Comparison of ENCODE assay signal across 26 cellular contexts in the genomic region with DNA sequence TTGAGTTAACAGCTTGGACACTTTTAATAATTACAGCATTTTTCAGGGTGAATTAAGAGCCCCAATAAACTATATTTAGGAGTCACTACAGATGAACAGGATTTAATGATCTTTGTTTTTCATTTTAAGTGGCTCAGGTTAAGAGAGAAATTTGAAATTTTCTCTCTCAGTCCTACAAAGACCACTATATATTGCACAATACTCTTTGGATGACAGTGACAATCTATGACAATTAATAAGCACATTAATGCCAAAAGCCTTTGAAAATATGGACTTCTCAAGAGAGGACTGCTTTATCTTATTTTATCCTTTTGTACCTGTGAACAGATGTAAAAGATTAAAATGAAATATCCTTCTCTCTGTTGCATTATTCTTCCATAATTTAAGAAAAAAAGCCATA.
DNase-seq lines count a peak whose midpoint lies in the region; ATAC-seq, FAIRE-seq and TF ChIP-seq lines count a peak whose summit lies in the region.
"Had no signal": no experiment of that assay in that cellular context is flagged by ENCODE, and none has a peak within 500 bp of the region (broad histone marks: within the 10 kb centered on the region; RNA-seq: fewer than 3 reads in every experiment).

No MANE protein-coding gene starts in this region.

- H3K9me3 ChIP-seq in HepG2 (ENCODE audit: low read length) (no peaks in the 10 kb centered on the region), right lobe of liver (no peaks in the 10 kb centered on the region), K562 (replicated peaks; ENCODE audit: control insufficient read depth, insufficient read depth, low read depth, low read length) (no peaks in the 10 kb centered on the region), WERI-Rb-1 (ENCODE audit: severe bottlenecking) (no peaks in the 10 kb centered on the region)
- H3K9me3 ChIP-seq: BE2C, BLaER1 had no signal

- DNase-seq in HepG2 (ENCODE audit: low spot score) (no peak), right lobe of liver (no peak), K562 (ENCODE audit: extremely low read depth in 1 of 4, low spot score in 3 of 4) (no peak), WERI-Rb-1 (no peak)
- DNase-seq in stimulated activated naive CD8-positive, alpha-beta T cell treated with anti-CD3 and anti-CD28 coated beads, Interleukin-15, amount 100 ng/mL, for 72 hours = no peak
- DNase-seq: 8988T; ACHN; BE2C; C1 segment of cervical spinal cord; CD4-positive, alpha-beta memory T cell; CD4-positive, CD25-positive, alpha-beta regulatory T cell; CD8-positive, alpha-beta memory T cell; COR-L47; DMS 273 treated with DMSO at 0.1 percent for 48 hours; DMS153; DMS53; DMS79; DND-41; EL; GDM1 had no signal

- BruUV-seq in HepG2 (replicated peaks; lab: Mats Ljungman, UMichigan) (no TSS peak), K562 (replicated peaks; lab: Mats Ljungman, UMichigan) (no TSS peak)

- no peak overlapping the region for H3K27ac Mint-ChIP-seq in stimulated activated naive CD8-positive, alpha-beta T cell treated with anti-CD3 and anti-CD28 coated beads, Interleukin-15, amount 100 ng/mL, for 72 hours
- H3K27ac Mint-ChIP-seq: CD14-positive monocyte; CD4-positive, alpha-beta memory T cell; CD4-positive, CD25-positive, alpha-beta regulatory T cell; CD8-positive, alpha-beta memory T cell had no signal

- H3K9ac ChIP-seq in HepG2 (ENCODE audit: insufficient read depth, low read depth, low read length) (no peak overlapping the region), K562 (ENCODE audit: insufficient read depth in 1 of 2, low read depth in 2 of 2, low read length in 2 of 2) (no peak overlapping the region)
- H3K9ac ChIP-seq: BLaER1 had no signal

- ATAC-seq in HepG2 (no peak), right lobe of liver (no peak), K562 (no peak)
- ATAC-seq in stimulated activated naive CD8-positive, alpha-beta T cell treated with anti-CD3 and anti-CD28 coated beads, Interleukin-15, amount 100 ng/mL, for 72 hours = no peak
- ATAC-seq: GM12878 had no signal

- H4K20me1 ChIP-seq in HepG2 (ENCODE audit: insufficient read depth, low read length) (no peaks in the 10 kb centered on the region), K562 (replicated peaks; ENCODE audit: control insufficient read depth, insufficient read depth, low read length) (no peaks in the 10 kb centered on the region)
- H4K20me1 ChIP-seq: BLaER1 had no signal

- H3K9me3 Mint-ChIP-seq in stimulated activated naive CD8-positive, alpha-beta T cell treated with anti-CD3 and anti-CD28 coated beads, Interleukin-15, amount 100 ng/mL, for 72 hours = no peaks in the 10 kb centered on the region

- no peaks in the 10 kb centered on the region for H3K27me3 Mint-ChIP-seq in stimulated activated naive CD8-positive, alpha-beta T cell treated with anti-CD3 and anti-CD28 coated beads, Interleukin-15, amount 100 ng/mL, for 72 hours

- no peaks in the 10 kb centered on the region for H3K27me3 ChIP-seq in HepG2 (ENCODE audit: control insufficient read depth in 1 of 2, insufficient read depth in 2 of 2, low read length in 2 of 2)
- no peaks in the 10 kb centered on the region for H3K27me3 ChIP-seq in right lobe of liver
- H3K27me3 ChIP-seq in K562 (ENCODE audit: control insufficient read depth in 2 of 2, insufficient read depth in 2 of 2, low read length in 2 of 2) = no peaks in the 10 kb centered on the region
- no peaks in the 10 kb centered on the region for H3K27me3 ChIP-seq in WERI-Rb-1 (ENCODE audit: insufficient read depth, low read depth, severe bottlenecking)
- H3K27me3 ChIP-seq: BE2C, BLaER1 had no signal

- FAIRE-seq in HepG2 (lab: Jason Lieb, UNC) = no peak
- FAIRE-seq in K562 (lab: Jason Lieb, UNC) = no peak
- FAIRE-seq: A204.1, GM12878, GM12892, GM18507 had no signal

- in situ Hi-C loops in HepG2 (cut with HindIII; ENCODE audit: extremely low pct_ligation_motif_present, low pct_unique_long_range_greater_than_20kb) = no loop called here
- in situ Hi-C loops in K562 (cut with MboI) = no loop called here

- intact Hi-C loops in HepG2 (cut with micrococcal nuclease; ENCODE audit: unreplicated experiment) = no loop called here
- intact Hi-C loops in right lobe of liver (cut with DNase I) = no loop called here
- intact Hi-C loops in K562 (cut with micrococcal nuclease) = no loop called here

- H2AFZ ChIP-seq in HepG2 (ENCODE audit: low read length) (no peak overlapping the region), K562 (ENCODE audit: low read depth, low read length) (no peak overlapping the region)

- H3K27ac ChIP-seq in HepG2 (ENCODE audit: extremely low read length, insufficient read depth, low read length) (no peak overlapping the region), right lobe of liver (no peak overlapping the region), K562 (ENCODE audit: extremely low read depth, low read depth, low read length) (no peak overlapping the region), WERI-Rb-1 (no peak overlapping the region)
- H3K27ac ChIP-seq: BLaER1 had no signal

- TF ChIP-seq EP300 in HepG2 (IDR thresholded peaks at IDR 0.05; ENCODE audit: low read depth in 2 of 2, low read length in 2 of 2) (no peak), HepG2 (CRISPR knock-in tag; IDR thresholded peaks at IDR 0.05; ENCODE audit: borderline replicate concordance) (no peak), K562 (IDR thresholded peaks at IDR 0.05; ENCODE audit: low read length) (no peak)

- CTCF ChIA-PET in HepG2 (lab: Yijun Ruan, JAX; ENCODE audit: low intra/inter-chr PET ratio, low total read pairs) = no interaction called here
- CTCF ChIA-PET in K562 (lab: Yijun Ruan, JAX; ENCODE audit: low intra/inter-chr PET ratio) = no interaction called here

- no peaks in the 10 kb centered on the region for H3K79me2 ChIP-seq in HepG2 (ENCODE audit: insufficient read depth, low read length)
- H3K79me2 ChIP-seq in K562 (ENCODE audit: control insufficient read depth, insufficient read depth, low read length) = no peaks in the 10 kb centered on the region

- no peaks in the 10 kb centered on the region for H3K36me3 ChIP-seq in HepG2 (replicated peaks in 1 of 2; ENCODE audit: control insufficient read depth in 1 of 2, insufficient read depth in 2 of 2, low read length in 2 of 2)
- H3K36me3 ChIP-seq in right lobe of liver = no peaks in the 10 kb centered on the region
- no peaks in the 10 kb centered on the region for H3K36me3 ChIP-seq in K562 (ENCODE audit: control insufficient read depth, insufficient read depth, low read length)
- H3K36me3 ChIP-seq in WERI-Rb-1 = no peaks in the 10 kb centered on the region
- H3K36me3 ChIP-seq: BE2C, BLaER1 had no signal

- H3K4me2 ChIP-seq in HepG2 (ENCODE audit: low read depth, low read length) (no peak overlapping the region), K562 (ENCODE audit: insufficient read depth, low read length) (no peak overlapping the region)
- H3K4me2 ChIP-seq: BLaER1 had no signal

- H3K4me3 ChIP-seq in HepG2 (replicated peaks in 1 of 3; ENCODE audit: insufficient read depth in 1 of 3, low read depth in 2 of 3, low read length in 3 of 3) (no peak overlapping the region), right lobe of liver (no peak overlapping the region), K562 (no peak overlapping the region), WERI-Rb-1 (ENCODE audit: low read depth, low read length) (no peak overlapping the region)
- H3K4me3 ChIP-seq: BLaER1, GM12878 had no signal

- TF ChIP-seq RAD21 in HepG2 (CRISPR knock-in tag; IDR thresholded peaks at IDR 0.05) (no peak), K562 (CRISPR knock-in tag; conservative IDR thresholded peaks at IDR 0.05 in 1 of 2, IDR thresholded peaks at IDR 0.05 in 1 of 2) (no peak)

- no peak overlapping the region for H3K4me3 Mint-ChIP-seq in stimulated activated naive CD8-positive, alpha-beta T cell treated with anti-CD3 and anti-CD28 coated beads, Interleukin-15, amount 100 ng/mL, for 72 hours
- H3K4me3 Mint-ChIP-seq: CD14-positive monocyte; CD4-positive, alpha-beta memory T cell; CD4-positive, CD25-positive, alpha-beta regulatory T cell; CD8-positive, alpha-beta memory T cell had no signal

- TF ChIP-seq POLR2A in HepG2 (IDR thresholded peaks at IDR 0.05; ENCODE audit: insufficient read depth in 1 of 2, low read depth in 2 of 2, low read length in 2 of 2) = no peak
- TF ChIP-seq POLR2A in right lobe of liver (IDR thresholded peaks at IDR 0.05) = no peak
- no peak for TF ChIP-seq POLR2A in K562 (conservative IDR thresholded peaks at IDR 0.05)

- H3K4me1 ChIP-seq in HepG2 (ENCODE audit: insufficient read depth, low read length) (no peaks in the 10 kb centered on the region), right lobe of liver (no peaks in the 10 kb centered on the region), K562 (replicated peaks in 1 of 2; ENCODE audit: control insufficient read depth in 2 of 2, insufficient read depth in 2 of 2, low read length in 2 of 2) (no peaks in the 10 kb centered on the region)
- H3K4me1 ChIP-seq: BE2C, BLaER1 had no signal

- no peaks in the 10 kb centered on the region for H3K4me1 Mint-ChIP-seq in stimulated activated naive CD8-positive, alpha-beta T cell treated with anti-CD3 and anti-CD28 coated beads, Interleukin-15, amount 100 ng/mL, for 72 hours
- H3K4me1 Mint-ChIP-seq: CD14-positive monocyte; CD4-positive, alpha-beta memory T cell; CD4-positive, CD25-positive, alpha-beta regulatory T cell; CD8-positive, alpha-beta memory T cell had no signal

- TF ChIP-seq CTCF in HepG2 (CRISPR knock-in tag; IDR thresholded peaks at IDR 0.05) = no peak
- no peak for TF ChIP-seq CTCF in right lobe of liver (IDR thresholded peaks at IDR 0.05)
- TF ChIP-seq CTCF in K562 (IDR thresholded peaks at IDR 0.05 in 2 of 3, conservative IDR thresholded peaks at IDR 0.05 in 1 of 3; ENCODE audit: insufficient read depth in 2 of 3, low read depth in 1 of 3, low read length in 3 of 3) = no peak
- TF ChIP-seq CTCF in WERI-Rb-1 (IDR thresholded peaks at IDR 0.05; ENCODE audit: low read depth, low read length) = no peak

- H3K9me1 ChIP-seq in K562 (ENCODE audit: control insufficient read depth, insufficient read depth, low read length) = no peaks in the 10 kb centered on the region

- POLR2A ChIA-PET in HepG2 (lab: Yijun Ruan, JAX) (no interaction called here), K562 (lab: Yijun Ruan, JAX) (no interaction called here)

TF ChIP-seq in HepG2, 621 proteins besides CTCF, POLR2A, EP300 and RAD21 (continues in another document):
- TF ChIP-seq CEBPB (IDR thresholded peaks at IDR 0.05; ENCODE audit: borderline replicate concordance, low read depth, low read length) = peak; percentile 85

TF ChIP-seq in K562, 482 proteins besides CTCF, POLR2A, EP300 and RAD21:
- TF ChIP-seq CEBPG (CRISPR knock-in tag; IDR thresholded peaks at IDR 0.05) (no peak), CEBPG (tag; conservative IDR thresholded peaks at IDR 0.05 in 1 of 2, IDR thresholded peaks at IDR 0.05 in 1 of 2) (peak in 1 of 2 experiments; percentile 77; a peak in 2 of 4 replicates), MAFF (IDR thresholded peaks at IDR 0.05; ENCODE audit: low read length) (no peak), CEBPB (tag; IDR thresholded peaks at IDR 0.05) (peak; percentile 71)
